ENCODE assay signal across 1 cellular context in the genomic region with DNA sequence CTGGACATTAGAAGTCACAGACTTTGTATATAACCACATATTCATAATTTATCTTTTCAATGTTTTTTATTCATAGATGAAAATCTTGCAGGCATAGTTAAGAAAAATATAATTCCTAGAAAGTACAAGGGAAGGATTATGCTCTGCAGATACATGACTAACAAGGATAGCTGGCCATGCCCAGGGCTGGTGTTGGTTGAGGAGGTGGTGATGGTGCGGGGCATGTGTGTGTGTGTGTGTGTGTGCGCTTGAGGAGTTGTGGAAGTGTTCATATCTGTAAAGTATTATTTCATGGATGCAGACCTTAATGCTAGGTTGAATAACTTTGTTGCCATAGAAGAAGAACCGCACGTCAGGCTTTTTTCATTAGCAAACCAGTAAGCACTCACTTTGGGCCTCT.
TF ChIP-seq lines count a peak whose summit lies in the region.

No MANE protein-coding gene starts in this region.

TF ChIP-seq in WTC11, 78 proteins besides CTCF, POLR2A, EP300 and RAD21 (continued from another document):
- TF ChIP-seq, protein P1, sequence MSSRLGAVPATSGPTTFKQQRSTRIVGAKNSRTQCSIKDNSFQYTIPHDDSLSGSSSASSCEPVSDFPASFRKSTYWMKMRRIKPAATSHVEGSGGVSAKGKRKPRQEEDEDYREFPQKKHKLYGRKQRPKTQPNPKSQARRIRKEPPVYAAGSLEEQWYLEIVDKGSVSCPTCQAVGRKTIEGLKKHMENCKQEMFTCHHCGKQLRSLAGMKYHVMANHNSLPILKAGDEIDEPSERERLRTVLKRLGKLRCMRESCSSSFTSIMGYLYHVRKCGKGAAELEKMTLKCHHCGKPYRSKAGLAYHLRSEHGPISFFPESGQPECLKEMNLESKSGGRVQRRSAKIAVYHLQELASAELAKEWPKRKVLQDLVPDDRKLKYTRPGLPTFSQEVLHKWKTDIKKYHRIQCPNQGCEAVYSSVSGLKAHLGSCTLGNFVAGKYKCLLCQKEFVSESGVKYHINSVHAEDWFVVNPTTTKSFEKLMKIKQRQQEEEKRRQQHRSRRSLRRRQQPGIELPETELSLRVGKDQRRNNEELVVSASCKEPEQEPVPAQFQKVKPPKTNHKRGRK (CRISPR knock-in tag; IDR thresholded peaks at IDR 0.05; ENCODE audit: borderline replicate concordance), result no peak
- TF ChIP-seq JUN (CRISPR knock-in tag; IDR thresholded peaks at IDR 0.05) (no peak), GTF2I (CRISPR knock-in tag; conservative IDR thresholded peaks at IDR 0.05) (no peak), ZNF263 (CRISPR knock-in tag; IDR thresholded peaks at IDR 0.05; ENCODE audit: low read depth) (no peak), HMGA2 (CRISPR knock-in tag; IDR thresholded peaks at IDR 0.05) (no peak), ZNF138 (CRISPR knock-in tag; conservative IDR thresholded peaks at IDR 0.05) (no peak)
- TF ChIP-seq, protein P2, sequence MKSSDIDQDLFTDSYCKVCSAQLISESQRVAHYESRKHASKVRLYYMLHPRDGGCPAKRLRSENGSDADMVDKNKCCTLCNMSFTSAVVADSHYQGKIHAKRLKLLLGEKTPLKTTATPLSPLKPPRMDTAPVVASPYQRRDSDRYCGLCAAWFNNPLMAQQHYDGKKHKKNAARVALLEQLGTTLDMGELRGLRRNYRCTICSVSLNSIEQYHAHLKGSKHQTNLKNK (CRISPR knock-in tag; IDR thresholded peaks at IDR 0.05), result no peak
- TF ChIP-seq, protein P3, sequence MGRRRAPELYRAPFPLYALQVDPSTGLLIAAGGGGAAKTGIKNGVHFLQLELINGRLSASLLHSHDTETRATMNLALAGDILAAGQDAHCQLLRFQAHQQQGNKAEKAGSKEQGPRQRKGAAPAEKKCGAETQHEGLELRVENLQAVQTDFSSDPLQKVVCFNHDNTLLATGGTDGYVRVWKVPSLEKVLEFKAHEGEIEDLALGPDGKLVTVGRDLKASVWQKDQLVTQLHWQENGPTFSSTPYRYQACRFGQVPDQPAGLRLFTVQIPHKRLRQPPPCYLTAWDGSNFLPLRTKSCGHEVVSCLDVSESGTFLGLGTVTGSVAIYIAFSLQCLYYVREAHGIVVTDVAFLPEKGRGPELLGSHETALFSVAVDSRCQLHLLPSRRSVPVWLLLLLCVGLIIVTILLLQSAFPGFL (CRISPR knock-in tag; IDR thresholded peaks at IDR 0.05; ENCODE audit: borderline replicate concordance), result no peak
- TF ChIP-seq, protein P4, sequence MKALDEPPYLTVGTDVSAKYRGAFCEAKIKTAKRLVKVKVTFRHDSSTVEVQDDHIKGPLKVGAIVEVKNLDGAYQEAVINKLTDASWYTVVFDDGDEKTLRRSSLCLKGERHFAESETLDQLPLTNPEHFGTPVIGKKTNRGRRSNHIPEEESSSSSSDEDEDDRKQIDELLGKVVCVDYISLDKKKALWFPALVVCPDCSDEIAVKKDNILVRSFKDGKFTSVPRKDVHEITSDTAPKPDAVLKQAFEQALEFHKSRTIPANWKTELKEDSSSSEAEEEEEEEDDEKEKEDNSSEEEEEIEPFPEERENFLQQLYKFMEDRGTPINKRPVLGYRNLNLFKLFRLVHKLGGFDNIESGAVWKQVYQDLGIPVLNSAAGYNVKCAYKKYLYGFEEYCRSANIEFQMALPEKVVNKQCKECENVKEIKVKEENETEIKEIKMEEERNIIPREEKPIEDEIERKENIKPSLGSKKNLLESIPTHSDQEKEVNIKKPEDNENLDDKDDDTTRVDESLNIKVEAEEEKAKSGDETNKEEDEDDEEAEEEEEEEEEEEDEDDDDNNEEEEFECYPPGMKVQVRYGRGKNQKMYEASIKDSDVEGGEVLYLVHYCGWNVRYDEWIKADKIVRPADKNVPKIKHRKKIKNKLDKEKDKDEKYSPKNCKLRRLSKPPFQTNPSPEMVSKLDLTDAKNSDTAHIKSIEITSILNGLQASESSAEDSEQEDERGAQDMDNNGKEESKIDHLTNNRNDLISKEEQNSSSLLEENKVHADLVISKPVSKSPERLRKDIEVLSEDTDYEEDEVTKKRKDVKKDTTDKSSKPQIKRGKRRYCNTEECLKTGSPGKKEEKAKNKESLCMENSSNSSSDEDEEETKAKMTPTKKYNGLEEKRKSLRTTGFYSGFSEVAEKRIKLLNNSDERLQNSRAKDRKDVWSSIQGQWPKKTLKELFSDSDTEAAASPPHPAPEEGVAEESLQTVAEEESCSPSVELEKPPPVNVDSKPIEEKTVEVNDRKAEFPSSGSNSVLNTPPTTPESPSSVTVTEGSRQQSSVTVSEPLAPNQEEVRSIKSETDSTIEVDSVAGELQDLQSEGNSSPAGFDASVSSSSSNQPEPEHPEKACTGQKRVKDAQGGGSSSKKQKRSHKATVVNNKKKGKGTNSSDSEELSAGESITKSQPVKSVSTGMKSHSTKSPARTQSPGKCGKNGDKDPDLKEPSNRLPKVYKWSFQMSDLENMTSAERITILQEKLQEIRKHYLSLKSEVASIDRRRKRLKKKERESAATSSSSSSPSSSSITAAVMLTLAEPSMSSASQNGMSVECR (CRISPR knock-in tag; IDR thresholded peaks at IDR 0.05; ENCODE audit: borderline replicate concordance), result no peak
- TF ChIP-seq, protein P5, sequence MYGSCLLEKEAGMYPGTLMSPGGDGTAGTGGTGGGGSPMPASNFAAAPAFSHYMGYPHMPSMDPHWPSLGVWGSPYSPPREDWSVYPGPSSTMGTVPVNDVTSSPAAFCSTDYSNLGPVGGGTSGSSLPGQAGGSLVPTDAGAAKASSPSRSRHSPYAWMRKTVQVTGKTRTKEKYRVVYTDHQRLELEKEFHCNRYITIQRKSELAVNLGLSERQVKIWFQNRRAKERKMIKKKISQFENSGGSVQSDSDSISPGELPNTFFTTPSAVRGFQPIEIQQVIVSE (CRISPR knock-in tag; IDR thresholded peaks at IDR 0.05; ENCODE audit: borderline replicate concordance), result no peak
